In genomic region chr6:32151131-32151884, GRCh38 we compare ENCODE assay signal across 11 cellular contexts. TPM values are rescaled to one million over a fixed set of nuclear protein-coding genes. Genes with fewer than 3 reads are reported as not detected.
A peak's percentile ranks its signal among the peaks of the same experiment; 100 is the strongest.
DNase-seq lines count a peak whose midpoint lies in the region; ATAC-seq, FAIRE-seq and TF ChIP-seq lines count a peak whose summit lies in the region.
"Had no signal": no experiment of that assay in that cellular context is flagged by ENCODE, and none has a peak within 500 bp of the region (broad histone marks: within the 10 kb centered on the region; RNA-seq: fewer than 3 reads in every experiment).

No MANE protein-coding gene starts in this region.

- H3K27ac ChIP-seq in HepG2 (ENCODE audit: extremely low read length, insufficient read depth, low read length) = no peak overlapping the region
- no peak overlapping the region for H3K27ac ChIP-seq in right lobe of liver
- peak overlapping the region; percentile 62 for H3K27ac ChIP-seq in naive thymus-derived CD4-positive, alpha-beta T cell (ENCODE audit: low read depth, low read length)
- H3K27ac ChIP-seq in aorta (ENCODE audit: low read depth in 1 of 2, low read length in 2 of 2) = no peak overlapping the region
- H3K27ac ChIP-seq: pancreas had no signal

- H3K4me3 ChIP-seq in HepG2 (replicated peaks in 1 of 3; ENCODE audit: insufficient read depth in 1 of 3, low read depth in 2 of 3, low read length in 3 of 3) (no peak overlapping the region), right lobe of liver (no peak overlapping the region), aorta (ENCODE audit: low read length in 2 of 2) (peak overlapping the region; percentile 61 to 83)
- peak overlapping the region; percentile 48 for H3K4me3 ChIP-seq in naive thymus-derived CD4-positive, alpha-beta T cell (ENCODE audit: low read length)
- H3K4me3 ChIP-seq: pancreas had no signal

- H3K4me1 Mint-ChIP-seq in naive thymus-derived CD4-positive, alpha-beta T cell = peaks cover 49 to 73% (median 70%) of the 10 kb centered on the region in 7 donors

- no peak for FAIRE-seq in HepG2 (lab: Jason Lieb, UNC)
- FAIRE-seq: pancreas had no signal

- BruUV-seq in HepG2 (replicated peaks; lab: Mats Ljungman, UMichigan) = no TSS peak

- TF ChIP-seq POLR2A in HepG2 (IDR thresholded peaks at IDR 0.05; ENCODE audit: insufficient read depth in 1 of 2, low read depth in 2 of 2, low read length in 2 of 2) (no peak), right lobe of liver (IDR thresholded peaks at IDR 0.05) (no peak)

- TF ChIP-seq EP300 in HepG2 (IDR thresholded peaks at IDR 0.05; ENCODE audit: low read depth in 2 of 2, low read length in 2 of 2) = no peak
- no peak for TF ChIP-seq EP300 in HepG2 (CRISPR knock-in tag; IDR thresholded peaks at IDR 0.05; ENCODE audit: borderline replicate concordance)

- CTCF ChIA-PET in HepG2 (lab: Yijun Ruan, JAX; ENCODE audit: low intra/inter-chr PET ratio, low total read pairs) = no interaction called here
- CTCF ChIA-PET in naive thymus-derived CD4-positive, alpha-beta T cell (lab: Charles Lee) = interaction anchor here (0.8 kb wide), 1 partner anchor 22 kb away, joined by 3 read pairs; no protein-coding TSS in a partner anchor

- H3K79me2 ChIP-seq in HepG2 (ENCODE audit: insufficient read depth, low read length) = peaks cover 17% of the 10 kb centered on the region

- H3K27me3 ChIP-seq in HepG2 (ENCODE audit: control insufficient read depth in 1 of 2, insufficient read depth in 2 of 2, low read length in 2 of 2) (no peaks in the 10 kb centered on the region; a peak in 1 of 5 replicates), right lobe of liver (peaks cover 0 to 6% of the 10 kb centered on the region in 2 donors), aorta (ENCODE audit: control insufficient read depth in 1 of 2, insufficient read depth in 2 of 2, low read length in 1 of 2) (no peaks in the 10 kb centered on the region)
- no peaks in the 10 kb centered on the region for H3K27me3 ChIP-seq in naive thymus-derived CD4-positive, alpha-beta T cell (ENCODE audit: control insufficient read depth in 2 of 2, insufficient read depth in 2 of 2, low read length in 2 of 2)
- H3K27me3 ChIP-seq: pancreas had no signal

- H3K9me3 Mint-ChIP-seq in naive thymus-derived CD4-positive, alpha-beta T cell = peaks cover 0 to 5% (median 0%) of the 10 kb centered on the region in 11 donors
- H3K9me3 Mint-ChIP-seq: stimulated activated memory B cell treated with anti-CD40 and anti-IgM and Interleukin-4, amounts not matched to agents 10 μg/mL and 1 μg/mL and 100 μg/mL, for 72 hours had no signal

- peaks cover 6 to 7% of the 10 kb centered on the region in 2 experiments for H3K36me3 ChIP-seq in HepG2 (replicated peaks in 1 of 2; ENCODE audit: control insufficient read depth in 1 of 2, insufficient read depth in 2 of 2, low read length in 2 of 2)
- H3K36me3 ChIP-seq in right lobe of liver = peaks cover 0 to 2% (median 0%) of the 10 kb centered on the region in 4 donors
- H3K36me3 ChIP-seq in naive thymus-derived CD4-positive, alpha-beta T cell (ENCODE audit: control insufficient read depth in 2 of 3, insufficient read depth in 3 of 3, low read length in 3 of 3) = no peaks in the 10 kb centered on the region
- no peaks in the 10 kb centered on the region for H3K36me3 ChIP-seq in aorta (ENCODE audit: control insufficient read depth in 1 of 2, insufficient read depth in 2 of 2, low read length in 1 of 2)
- H3K36me3 ChIP-seq: pancreas had no signal

- H3K27ac Mint-ChIP-seq in naive thymus-derived CD4-positive, alpha-beta T cell = peak overlapping the region in 8 of 9 donors; percentile 55 to 87 (median 75)
- H3K27ac Mint-ChIP-seq: stimulated activated memory B cell treated with anti-CD40 and anti-IgM and Interleukin-4, amounts not matched to agents 10 μg/mL and 1 μg/mL and 100 μg/mL, for 72 hours had no signal

- H3K9ac ChIP-seq in HepG2 (ENCODE audit: insufficient read depth, low read depth, low read length) = no peak overlapping the region

- TF ChIP-seq CTCF in HepG2 (CRISPR knock-in tag; IDR thresholded peaks at IDR 0.05) = no peak
- no peak for TF ChIP-seq CTCF in right lobe of liver (IDR thresholded peaks at IDR 0.05)

- H3K27me3 Mint-ChIP-seq in naive thymus-derived CD4-positive, alpha-beta T cell = peaks cover 0 to 57% (median 12%) of the 10 kb centered on the region in 5 donors

- peaks cover 0 to 5% (median 2%) of the 10 kb centered on the region in 5 donors for H3K36me3 Mint-ChIP-seq in naive thymus-derived CD4-positive, alpha-beta T cell

- POLR2A ChIA-PET in HepG2 (lab: Yijun Ruan, JAX) = interaction anchor here (1.2 to 2.6 kb wide), 3 partner anchors 11 to 26 kb away, joined by 4 to 35 read pairs (median 14); partner anchors contain the start of genes AGPAT1, ATF6B and FKBPL
- POLR2A ChIA-PET in naive thymus-derived CD4-positive, alpha-beta T cell (lab: Charles Lee) = interaction anchor here (0.6 to 2.0 kb wide), 6 partner anchors 14 to 192 kb away, joined by 3 to 7 read pairs (median 3); partner anchors contain the start of genes ATF6B, EGFL8, FKBPL and GPSM3

- H2AFZ ChIP-seq in HepG2 (ENCODE audit: low read length) = no peak overlapping the region

- intact Hi-C loops in HepG2 (cut with micrococcal nuclease; ENCODE audit: unreplicated experiment) (no loop called here), right lobe of liver (cut with DNase I) (loop anchor here in 1 of 2 donors (5.0 kb wide), 1 partner anchor 34 kb away; no protein-coding TSS in a partner anchor), aorta (cut with DNase I) (no loop called here)
- intact Hi-C loops in naive thymus-derived CD4-positive, alpha-beta T cell (cut with micrococcal nuclease) = no loop called here

- TF ChIP-seq RAD21 in HepG2 (CRISPR knock-in tag; IDR thresholded peaks at IDR 0.05) = no peak

- no peaks in the 10 kb centered on the region for H4K20me1 ChIP-seq in HepG2 (ENCODE audit: insufficient read depth, low read length)

- in situ Hi-C loops in HepG2 (cut with HindIII; ENCODE audit: extremely low pct_ligation_motif_present, low pct_unique_long_range_greater_than_20kb) = loop anchor here (5.0 kb wide), 1 partner anchor 34 kb away; no protein-coding TSS in a partner anchor

- 86% methylated on average over 11 of the region's 11 CpGs for WGBS in HepG2 (ENCODE audit: low lambda C conversion rate)
- WGBS in right lobe of liver (ENCODE audit: insufficient coverage, low coverage, low lambda C conversion rate, missing lambda C conversion rate) = 48% methylated on average over 11 of the region's 11 CpGs
- 14% methylated on average over 9 to 11 of the region's 11 CpGs for WGBS in aorta, 2 donors

- no peak for ATAC-seq in HepG2
- ATAC-seq in right lobe of liver = no peak
- ATAC-seq in naive thymus-derived CD4-positive, alpha-beta T cell = no peak
- ATAC-seq in aorta (ENCODE audit: low FRiP score) = no peak
- ATAC-seq: pancreas; stimulated activated memory B cell treated with anti-CD40 and anti-IgM and Interleukin-4, amounts not matched to agents 10 μg/mL and 1 μg/mL and 100 μg/mL, for 72 hours had no signal

- no peak overlapping the region for H3K4me2 ChIP-seq in HepG2 (ENCODE audit: low read depth, low read length)

- peaks cover 33% of the 10 kb centered on the region for H3K4me1 ChIP-seq in HepG2 (ENCODE audit: insufficient read depth, low read length)
- H3K4me1 ChIP-seq in right lobe of liver = peaks cover 0 to 7% (median 0%) of the 10 kb centered on the region in 4 donors
- H3K4me1 ChIP-seq in naive thymus-derived CD4-positive, alpha-beta T cell (ENCODE audit: control insufficient read depth in 2 of 2, insufficient read depth in 2 of 2, low read length in 2 of 2) = peaks cover 10 to 35% of the 10 kb centered on the region in 2 donors
- peaks cover 0 to 3% of the 10 kb centered on the region in 2 donors for H3K4me1 ChIP-seq in aorta (ENCODE audit: control insufficient read depth in 1 of 2, insufficient read depth in 2 of 2, low read length in 2 of 2)

- H3K4me3 Mint-ChIP-seq in naive thymus-derived CD4-positive, alpha-beta T cell = peak overlapping the region; percentile 41 to 100 (median 86)
- H3K4me3 Mint-ChIP-seq: stimulated activated memory B cell treated with anti-CD40 and anti-IgM and Interleukin-4, amounts not matched to agents 10 μg/mL and 1 μg/mL and 100 μg/mL, for 72 hours had no signal

- DNase-seq in HepG2 (ENCODE audit: low spot score) (no peak), right lobe of liver (no peak), cerebellum (ENCODE audit: low spot score) (peak; percentile 88), aorta (peak in 1 of 2 donors; percentile 22), NCI-H1436 treated with DMSO at 0.1 percent for 48 hours (lab: John Stamatoyannopoulos, UW) (no peak), NCI-H146 (lab: John Stamatoyannopoulos, UW) (no peak), NCI-H146 treated with DMSO at 0.1 percent for 48 hours (lab: John Stamatoyannopoulos, UW; ENCODE audit: unreplicated experiment) (no peak)
- DNase-seq in naive thymus-derived CD4-positive, alpha-beta T cell = peak in 5 of 9 donors; percentile 30 to 41 (median 38)
- DNase-seq: activated CD4-positive, alpha-beta T cell treated with anti-CD3 and anti-CD28 coated beads for 48 hours; pancreas had no signal

- H3K9me3 ChIP-seq in HepG2 (ENCODE audit: low read length) (no peaks in the 10 kb centered on the region), right lobe of liver (no peaks in the 10 kb centered on the region), aorta (ENCODE audit: control insufficient read depth, low read length) (no peaks in the 10 kb centered on the region)
- H3K9me3 ChIP-seq in naive thymus-derived CD4-positive, alpha-beta T cell (ENCODE audit: control insufficient read depth in 2 of 3, low read length in 3 of 3) = no peaks in the 10 kb centered on the region
- H3K9me3 ChIP-seq: pancreas had no signal

RNA-seq across cellular contexts. Expression of gene PRRT1, which starts 0.4 kb away (rescaled TPM):
- total RNA-seq in HepG2 (2016; rRNA removed; fragmentation: Illumina TruSeq; extraction: Trizol) = 0.11 and 0.64 TPM in 2 replicates
- not detected in 2 replicates for total RNA-seq in HepG2 (2016; cell fraction: cytosol; rRNA removed; fragmentation: Illumina TruSeq; extraction: Trizol; ENCODE audit: low read depth)
- 0.41 TPM in 1 of 2 replicates, not detected in the other for total RNA-seq in HepG2 (2016; cell fraction: insoluble cytoplasmic fraction; rRNA removed; fragmentation: Illumina TruSeq; extraction: Trizol)
- 0.40 and 0.55 TPM in 2 replicates for total RNA-seq in HepG2 (2016; cell fraction: membrane; rRNA removed; fragmentation: Illumina TruSeq; extraction: Trizol)
- total RNA-seq in HepG2 (2016; cell fraction: nucleus; rRNA removed; fragmentation: Illumina TruSeq; extraction: Trizol) = 0.63 and 1.3 TPM in 2 replicates
- polyA plus RNA-seq in HepG2 (2011; rRNA removed) = 1.4 TPM in 2 replicates
- 0.38 and 0.76 TPM in 2 replicates for polyA plus RNA-seq in HepG2 (2011; cell fraction: cytosol; rRNA removed)
- polyA plus RNA-seq in HepG2 (2011; cell fraction: nucleus; rRNA removed) = 13.0 TPM in 2 replicates
- polyA plus RNA-seq in HepG2 (2012) = 3.2 and 3.3 TPM in 2 replicates
- polyA plus RNA-seq in HepG2 (2016; cell fraction: cytosol; fragmentation: Illumina TruSeq; extraction: Trizol; ENCODE audit: low read depth) = 0.88 and 0.94 TPM in 2 replicates
- 1.6 and 2.0 TPM in 2 replicates for polyA plus RNA-seq in HepG2 (2016; cell fraction: insoluble cytoplasmic fraction; fragmentation: Illumina TruSeq; extraction: Trizol; ENCODE audit: low read depth)
- polyA plus RNA-seq in HepG2 (2016; cell fraction: membrane; fragmentation: Illumina TruSeq; extraction: Trizol; ENCODE audit: low read depth) = 2.4 TPM in 2 replicates
- 10.1 and 13.9 TPM in 2 replicates for polyA plus RNA-seq in HepG2 (2016; cell fraction: nucleus; fragmentation: Illumina TruSeq; extraction: Trizol; ENCODE audit: insufficient read depth, low read depth)
- 0.35 and 0.42 TPM in 2 replicates for polyA minus RNA-seq in HepG2 (2011; rRNA and poly(A)+ RNA removed; ENCODE audit: low replicate concordance)
- 0.69 TPM in 1 of 2 replicates, not detected in the other for polyA minus RNA-seq in HepG2 (2011; cell fraction: cytosol; rRNA and poly(A)+ RNA removed)
- polyA minus RNA-seq in HepG2 (2011; cell fraction: nucleus; rRNA and poly(A)+ RNA removed) = 0.25 and 0.52 TPM in 2 replicates
- under 1 TPM in 4 of 6 experiments, not detected in 2; 0.13 to 0.29 (median 0.24) TPM for total RNA-seq in right lobe of liver
- total RNA-seq in cerebellum = 1.2 TPM
- total RNA-seq in naive thymus-derived CD4-positive, alpha-beta T cell = 1 to 10 TPM in 4 of 5 experiments, under 1 TPM in 1; 0.31 to 7.4 (median 3.4) TPM
- polyA plus RNA-seq in naive thymus-derived CD4-positive, alpha-beta T cell = 1 to 10 TPM; 2.2 to 6.2 TPM
- total RNA-seq in aorta = 1 to 10 TPM; 3.6 to 7.0 TPM
- polyA plus RNA-seq in aorta = 10 to 100 TPM in 1 of 2 donors, 1 to 10 TPM in 1; 4.6 to 12.5 TPM

RNA-seq across cellular contexts. Expression of gene PPT2, which starts 2.6 kb away (rescaled TPM):
- 20.1 and 39.2 TPM in 2 replicates for total RNA-seq in HepG2 (2016; rRNA removed; fragmentation: Illumina TruSeq; extraction: Trizol)
- total RNA-seq in HepG2 (2016; cell fraction: cytosol; rRNA removed; fragmentation: Illumina TruSeq; extraction: Trizol; ENCODE audit: low read depth) = 5.6 and 9.7 TPM in 2 replicates
- 19.2 and 37.8 TPM in 2 replicates for total RNA-seq in HepG2 (2016; cell fraction: insoluble cytoplasmic fraction; rRNA removed; fragmentation: Illumina TruSeq; extraction: Trizol)
- 16.4 and 20.0 TPM in 2 replicates for total RNA-seq in HepG2 (2016; cell fraction: membrane; rRNA removed; fragmentation: Illumina TruSeq; extraction: Trizol)
- total RNA-seq in HepG2 (2016; cell fraction: nucleus; rRNA removed; fragmentation: Illumina TruSeq; extraction: Trizol) = 35.4 and 44.6 TPM in 2 replicates
- 61.8 and 79.3 TPM in 2 replicates for polyA plus RNA-seq in HepG2 (2011; rRNA removed)
- polyA plus RNA-seq in HepG2 (2011; cell fraction: cytosol; rRNA removed) = 49.1 and 57.1 TPM in 2 replicates
- 64.9 and 74.8 TPM in 2 replicates for polyA plus RNA-seq in HepG2 (2011; cell fraction: nucleus; rRNA removed)
- 26.9 and 27.6 TPM in 2 replicates for polyA plus RNA-seq in HepG2 (2012)
- 6.6 and 9.2 TPM in 2 replicates for polyA plus RNA-seq in HepG2 (2016; cell fraction: cytosol; fragmentation: Illumina TruSeq; extraction: Trizol; ENCODE audit: low read depth)
- polyA plus RNA-seq in HepG2 (2016; cell fraction: insoluble cytoplasmic fraction; fragmentation: Illumina TruSeq; extraction: Trizol; ENCODE audit: low read depth) = 22.9 and 24.6 TPM in 2 replicates
- 13.8 and 16.0 TPM in 2 replicates for polyA plus RNA-seq in HepG2 (2016; cell fraction: membrane; fragmentation: Illumina TruSeq; extraction: Trizol; ENCODE audit: low read depth)
- 77.3 and 84.1 TPM in 2 replicates for polyA plus RNA-seq in HepG2 (2016; cell fraction: nucleus; fragmentation: Illumina TruSeq; extraction: Trizol; ENCODE audit: insufficient read depth, low read depth)
- polyA minus RNA-seq in HepG2 (2011; rRNA and poly(A)+ RNA removed; ENCODE audit: low replicate concordance) = 61.4 and 89.7 TPM in 2 replicates
- polyA minus RNA-seq in HepG2 (2011; cell fraction: cytosol; rRNA and poly(A)+ RNA removed) = 17.0 and 18.1 TPM in 2 replicates
- polyA minus RNA-seq in HepG2 (2011; cell fraction: nucleus; rRNA and poly(A)+ RNA removed) = 28.8 and 29.7 TPM in 2 replicates
- 10 to 100 TPM in 2 of 6 experiments, 1 to 10 TPM in 4; 6.4 to 16.0 (median 8.9) TPM for total RNA-seq in right lobe of liver
- 17.8 TPM for total RNA-seq in cerebellum
- total RNA-seq in naive thymus-derived CD4-positive, alpha-beta T cell = 10 to 100 TPM; 11.8 to 21.9 (median 15.8) TPM
- polyA plus RNA-seq in naive thymus-derived CD4-positive, alpha-beta T cell = 10 to 100 TPM; 14.3 to 15.7 TPM
- total RNA-seq in aorta = 10 to 100 TPM; 26.0 to 37.6 TPM
- polyA plus RNA-seq in aorta = 10 to 100 TPM in 1 of 2 donors, 1 to 10 TPM in 1; 4.3 to 29.7 TPM

RNA-seq across cellular contexts. Expression of gene EGFL8, which starts 13.1 kb away (rescaled TPM):
- total RNA-seq in HepG2 (2016; rRNA removed; fragmentation: Illumina TruSeq; extraction: Trizol) (3.1 and 11.5 TPM in 2 replicates), right lobe of liver (1 to 10 TPM; 1.4 to 6.0 (median 4.2) TPM), cerebellum (7.5 TPM), aorta (10 to 100 TPM; 20.7 to 38.8 TPM)
- total RNA-seq in HepG2 (2016; cell fraction: cytosol; rRNA removed; fragmentation: Illumina TruSeq; extraction: Trizol; ENCODE audit: low read depth) = 10.1 and 11.4 TPM in 2 replicates
- 2.7 and 10.8 TPM in 2 replicates for total RNA-seq in HepG2 (2016; cell fraction: insoluble cytoplasmic fraction; rRNA removed; fragmentation: Illumina TruSeq; extraction: Trizol)
- 8.3 and 8.6 TPM in 2 replicates for total RNA-seq in HepG2 (2016; cell fraction: membrane; rRNA removed; fragmentation: Illumina TruSeq; extraction: Trizol)
- total RNA-seq in HepG2 (2016; cell fraction: nucleus; rRNA removed; fragmentation: Illumina TruSeq; extraction: Trizol) = 10.1 and 19.2 TPM in 2 replicates
- polyA plus RNA-seq in HepG2 (2011; rRNA removed) (10.0 and 11.5 TPM in 2 replicates), aorta (100 to 1,000 TPM in 1 of 2 donors, 1 to 10 TPM in 1; 3.9 to 138 TPM)
- 2.6 and 4.0 TPM in 2 replicates for polyA plus RNA-seq in HepG2 (2011; cell fraction: cytosol; rRNA removed)
- 57.8 and 67.9 TPM in 2 replicates for polyA plus RNA-seq in HepG2 (2011; cell fraction: nucleus; rRNA removed)
- 6.6 and 13.6 TPM in 2 replicates for polyA plus RNA-seq in HepG2 (2012)
- polyA plus RNA-seq in HepG2 (2016; cell fraction: cytosol; fragmentation: Illumina TruSeq; extraction: Trizol; ENCODE audit: low read depth) = 13.9 and 14.0 TPM in 2 replicates
- 3.1 and 5.1 TPM in 2 replicates for polyA plus RNA-seq in HepG2 (2016; cell fraction: insoluble cytoplasmic fraction; fragmentation: Illumina TruSeq; extraction: Trizol; ENCODE audit: low read depth)
- polyA plus RNA-seq in HepG2 (2016; cell fraction: membrane; fragmentation: Illumina TruSeq; extraction: Trizol; ENCODE audit: low read depth) = 9.9 and 10.7 TPM in 2 replicates
- 58.3 and 58.6 TPM in 2 replicates for polyA plus RNA-seq in HepG2 (2016; cell fraction: nucleus; fragmentation: Illumina TruSeq; extraction: Trizol; ENCODE audit: insufficient read depth, low read depth)
- 1.8 and 2.1 TPM in 2 replicates for polyA minus RNA-seq in HepG2 (2011; rRNA and poly(A)+ RNA removed; ENCODE audit: low replicate concordance)
- 0.30 and 0.88 TPM in 2 replicates for polyA minus RNA-seq in HepG2 (2011; cell fraction: cytosol; rRNA and poly(A)+ RNA removed)
- polyA minus RNA-seq in HepG2 (2011; cell fraction: nucleus; rRNA and poly(A)+ RNA removed) = 6.0 and 7.3 TPM in 2 replicates
- total RNA-seq in naive thymus-derived CD4-positive, alpha-beta T cell = 10 to 100 TPM in 4 of 5 experiments, 1 to 10 TPM in 1; 7.5 to 25.9 (median 17.2) TPM
- polyA plus RNA-seq in naive thymus-derived CD4-positive, alpha-beta T cell = under 1 TPM; 0.30 to 0.86 TPM

RNA-seq across cellular contexts. Expression of gene FKBPL, which starts 21.2 kb away (rescaled TPM):
- total RNA-seq in HepG2 (2016; rRNA removed; fragmentation: Illumina TruSeq; extraction: Trizol) = 10.0 and 11.0 TPM in 2 replicates
- 3.2 and 3.3 TPM in 2 replicates for total RNA-seq in HepG2 (2016; cell fraction: cytosol; rRNA removed; fragmentation: Illumina TruSeq; extraction: Trizol; ENCODE audit: low read depth)
- total RNA-seq in HepG2 (2016; cell fraction: insoluble cytoplasmic fraction; rRNA removed; fragmentation: Illumina TruSeq; extraction: Trizol) = 10.6 and 12.0 TPM in 2 replicates
- 5.3 and 5.7 TPM in 2 replicates for total RNA-seq in HepG2 (2016; cell fraction: membrane; rRNA removed; fragmentation: Illumina TruSeq; extraction: Trizol)
- total RNA-seq in HepG2 (2016; cell fraction: nucleus; rRNA removed; fragmentation: Illumina TruSeq; extraction: Trizol) = 3.6 and 4.7 TPM in 2 replicates
- 2.9 and 3.0 TPM in 2 replicates for polyA plus RNA-seq in HepG2 (2011; rRNA removed)
- polyA plus RNA-seq in HepG2 (2011; cell fraction: cytosol; rRNA removed) = 3.5 and 3.9 TPM in 2 replicates
- polyA plus RNA-seq in HepG2 (2011; cell fraction: nucleus; rRNA removed) = 2.3 TPM in 2 replicates
- 2.4 and 3.6 TPM in 2 replicates for polyA plus RNA-seq in HepG2 (2012)
- 2.5 and 3.0 TPM in 2 replicates for polyA plus RNA-seq in HepG2 (2016; cell fraction: cytosol; fragmentation: Illumina TruSeq; extraction: Trizol; ENCODE audit: low read depth)
- 10.8 and 12.4 TPM in 2 replicates for polyA plus RNA-seq in HepG2 (2016; cell fraction: insoluble cytoplasmic fraction; fragmentation: Illumina TruSeq; extraction: Trizol; ENCODE audit: low read depth)
- 3.5 and 4.2 TPM in 2 replicates for polyA plus RNA-seq in HepG2 (2016; cell fraction: membrane; fragmentation: Illumina TruSeq; extraction: Trizol; ENCODE audit: low read depth)
- 7.2 and 7.7 TPM in 2 replicates for polyA plus RNA-seq in HepG2 (2016; cell fraction: nucleus; fragmentation: Illumina TruSeq; extraction: Trizol; ENCODE audit: insufficient read depth, low read depth)
- 3.3 and 9.3 TPM in 2 replicates for polyA minus RNA-seq in HepG2 (2011; rRNA and poly(A)+ RNA removed; ENCODE audit: low replicate concordance)
- 1.8 and 2.4 TPM in 2 replicates for polyA minus RNA-seq in HepG2 (2011; cell fraction: cytosol; rRNA and poly(A)+ RNA removed)
- 1.2 and 1.7 TPM in 2 replicates for polyA minus RNA-seq in HepG2 (2011; cell fraction: nucleus; rRNA and poly(A)+ RNA removed)
- 1 to 10 TPM; 1.5 to 2.7 (median 2.2) TPM for total RNA-seq in right lobe of liver
- total RNA-seq in cerebellum = 3.8 TPM
- 1 to 10 TPM in 4 of 5 experiments, under 1 TPM in 1; 0.82 to 5.1 (median 3.0) TPM for total RNA-seq in naive thymus-derived CD4-positive, alpha-beta T cell
- polyA plus RNA-seq in naive thymus-derived CD4-positive, alpha-beta T cell = 1 to 10 TPM; 1.3 to 4.1 TPM
- total RNA-seq in aorta = 1 to 10 TPM; 1.9 to 4.7 TPM
- polyA plus RNA-seq in aorta = 1 to 10 TPM; 3.4 to 4.8 TPM

RNA-seq across cellular contexts. Expression of gene ATF6B, which starts 23.3 kb away (rescaled TPM):
- total RNA-seq in HepG2 (2016; rRNA removed; fragmentation: Illumina TruSeq; extraction: Trizol) = 7.5 and 18.1 TPM in 2 replicates
- total RNA-seq in HepG2 (2016; cell fraction: cytosol; rRNA removed; fragmentation: Illumina TruSeq; extraction: Trizol; ENCODE audit: low read depth) = 5.4 and 6.0 TPM in 2 replicates
- 6.5 and 17.9 TPM in 2 replicates for total RNA-seq in HepG2 (2016; cell fraction: insoluble cytoplasmic fraction; rRNA removed; fragmentation: Illumina TruSeq; extraction: Trizol)
- total RNA-seq in HepG2 (2016; cell fraction: membrane; rRNA removed; fragmentation: Illumina TruSeq; extraction: Trizol) = 4.1 and 4.3 TPM in 2 replicates
- total RNA-seq in HepG2 (2016; cell fraction: nucleus; rRNA removed; fragmentation: Illumina TruSeq; extraction: Trizol) = 22.6 and 23.3 TPM in 2 replicates
- polyA plus RNA-seq in HepG2 (2011; rRNA removed) = 44.0 and 45.8 TPM in 2 replicates
- 13.6 and 15.3 TPM in 2 replicates for polyA plus RNA-seq in HepG2 (2011; cell fraction: cytosol; rRNA removed)
- polyA plus RNA-seq in HepG2 (2011; cell fraction: nucleus; rRNA removed) = 155 and 167 TPM in 2 replicates
- 24.1 and 28.4 TPM in 2 replicates for polyA plus RNA-seq in HepG2 (2012)
- polyA plus RNA-seq in HepG2 (2016; cell fraction: cytosol; fragmentation: Illumina TruSeq; extraction: Trizol; ENCODE audit: low read depth) = 2.5 and 3.2 TPM in 2 replicates
- polyA plus RNA-seq in HepG2 (2016; cell fraction: insoluble cytoplasmic fraction; fragmentation: Illumina TruSeq; extraction: Trizol; ENCODE audit: low read depth) = 10.4 and 12.2 TPM in 2 replicates
- 3.3 and 4.5 TPM in 2 replicates for polyA plus RNA-seq in HepG2 (2016; cell fraction: membrane; fragmentation: Illumina TruSeq; extraction: Trizol; ENCODE audit: low read depth)
- 77.6 and 81.7 TPM in 2 replicates for polyA plus RNA-seq in HepG2 (2016; cell fraction: nucleus; fragmentation: Illumina TruSeq; extraction: Trizol; ENCODE audit: insufficient read depth, low read depth)
- polyA minus RNA-seq in HepG2 (2011; rRNA and poly(A)+ RNA removed; ENCODE audit: low replicate concordance) = 79.0 and 84.0 TPM in 2 replicates
- 14.2 and 16.6 TPM in 2 replicates for polyA minus RNA-seq in HepG2 (2011; cell fraction: cytosol; rRNA and poly(A)+ RNA removed)
- polyA minus RNA-seq in HepG2 (2011; cell fraction: nucleus; rRNA and poly(A)+ RNA removed) = 40.5 and 43.0 TPM in 2 replicates
- 10 to 100 TPM; 15.2 to 35.5 (median 33.2) TPM for total RNA-seq in right lobe of liver
- 25.0 TPM for total RNA-seq in cerebellum
- total RNA-seq in naive thymus-derived CD4-positive, alpha-beta T cell = 100 to 1,000 TPM; 115 to 168 (median 142) TPM
- 10 to 100 TPM; 28.0 to 29.0 TPM for polyA plus RNA-seq in naive thymus-derived CD4-positive, alpha-beta T cell
- 10 to 100 TPM; 56.2 to 90.9 TPM for total RNA-seq in aorta
- polyA plus RNA-seq in aorta = 10 to 100 TPM; 12.9 to 93.1 TPM

Comparison
In these comparisons a context has a peak if more than half of its experiments do, and no peak if none do; other contexts are left out.
1. DNase-seq: peak in cerebellum (single experiment) and naive thymus-derived CD4-positive, alpha-beta T cell (5 of 9); none in HepG2 (single experiment), right lobe of liver (0 of 3), NCI-H1436 treated with DMSO at 0.1 percent for 48 hours (single experiment), NCI-H146 (single experiment) and NCI-H146 treated with DMSO at 0.1 percent for 48 hours (single experiment).
2. H3K4me3 ChIP-seq: peak in naive thymus-derived CD4-positive, alpha-beta T cell (single experiment) and aorta (2 of 2); none in HepG2 (0 of 3) and right lobe of liver (0 of 3).